In genomic region chr7:104978460-104978859, GRCh38 we compare ENCODE assay signal across 11 cellular contexts. TPM values are rescaled to one million over a fixed set of nuclear protein-coding genes. Genes with fewer than 3 reads are reported as not detected.
DNase-seq lines count a peak whose midpoint lies in the region; ATAC-seq, FAIRE-seq and TF ChIP-seq lines count a peak whose summit lies in the region.
"Had no signal": no experiment of that assay in that cellular context is flagged by ENCODE, and none has a peak within 500 bp of the region (broad histone marks: within the 10 kb centered on the region; RNA-seq: fewer than 3 reads in every experiment).

No MANE protein-coding gene starts in this region.

- no peaks in the 10 kb centered on the region for H4K20me1 ChIP-seq in keratinocyte (ENCODE audit: control insufficient read depth, extremely low read depth, insufficient read depth, low read length)
- H4K20me1 ChIP-seq in smooth muscle cell (ENCODE audit: low read depth), result peaks cover 48% of the 10 kb centered on the region
- H4K20me1 ChIP-seq in PC-9 (ENCODE audit: insufficient read depth), result peaks cover 6% of the 10 kb centered on the region; the same call in 1 of the 2 replicates

- peak overlapping the region; percentile 10 for H3K9ac ChIP-seq in keratinocyte (ENCODE audit: control insufficient read depth, extremely low read depth, insufficient read depth, low read length)
- H3K9ac ChIP-seq in smooth muscle cell (ENCODE audit: low read depth), result no peak overlapping the region

- H3K4me1 ChIP-seq in HEK293 (ENCODE audit: control insufficient read depth, insufficient read depth, low read length) (peaks cover 36% of the 10 kb centered on the region), keratinocyte (ENCODE audit: control insufficient read depth, extremely low read depth, insufficient read depth, low read length) (peaks cover 63% of the 10 kb centered on the region), smooth muscle cell (ENCODE audit: low read depth) (peaks cover 41% of the 10 kb centered on the region), PC-9 (replicated peaks; ENCODE audit: insufficient read depth) (peaks cover 11% of the 10 kb centered on the region; the same call in 1 of the 2 replicates)

- H3F3A ChIP-seq in smooth muscle cell (ENCODE audit: low read depth) (peaks cover 19% of the 10 kb centered on the region), PC-9 (ENCODE audit: insufficient read depth, low read depth) (peaks cover 13% of the 10 kb centered on the region)

- no peak overlapping the region for H3K27ac ChIP-seq in HEK293 (ENCODE audit: extremely low read depth, low read depth, low read length)
- H3K27ac ChIP-seq in cingulate gyrus (ENCODE audit: low read depth, low read length), result peak overlapping the region; percentile 88
- peak overlapping the region; percentile 87 for H3K27ac ChIP-seq in keratinocyte (ENCODE audit: control insufficient read depth, insufficient read depth, low read length)
- H3K27ac ChIP-seq in smooth muscle cell (ENCODE audit: low read depth), result peak overlapping the region; percentile 84
- H3K27ac ChIP-seq in PC-9, result no peak overlapping the region

- no peak for FAIRE-seq in keratinocyte (lab: Jason Lieb, UNC)
- FAIRE-seq: GM12892 had no signal

- intact Hi-C loops in PC-9 (cut with micrococcal nuclease; ENCODE audit: unreplicated experiment), result no loop called here

- no peaks in the 10 kb centered on the region for H3K9me1 ChIP-seq in keratinocyte (ENCODE audit: control insufficient read depth, extremely low read depth, insufficient read depth, low read length)

- no peaks in the 10 kb centered on the region for H3K27me3 ChIP-seq in keratinocyte (ENCODE audit: control insufficient read depth, extremely low read depth, insufficient read depth, low read length)
- no peaks in the 10 kb centered on the region for H3K27me3 ChIP-seq in smooth muscle cell (ENCODE audit: low read depth)
- no peaks in the 10 kb centered on the region for H3K27me3 ChIP-seq in PC-9 (ENCODE audit: insufficient read depth, low read depth)

- H3K9me2 ChIP-seq in PC-9 (ENCODE audit: insufficient read depth), result no peaks in the 10 kb centered on the region

- ATAC-seq in GM21526 (IDR thresholded peaks at IDR 0.05; ENCODE audit: low FRiP score, unreplicated experiment) (no peak), HG02763 (IDR thresholded peaks at IDR 0.05; ENCODE audit: unreplicated experiment) (no peak)

- H3K36me3 ChIP-seq in HEK293 (ENCODE audit: control insufficient read depth in 2 of 2, insufficient read depth in 1 of 2, low read length in 2 of 2) (peaks cover 0 to 6% of the 10 kb centered on the region in 2 experiments; a peak in 1 of 3 replicates), keratinocyte (ENCODE audit: control insufficient read depth in 2 of 2, extremely low read depth in 1 of 2, insufficient read depth in 2 of 2, low read length in 2 of 2) (no peaks in the 10 kb centered on the region), smooth muscle cell (ENCODE audit: low read depth) (no peaks in the 10 kb centered on the region), PC-9 (ENCODE audit: low read depth) (no peaks in the 10 kb centered on the region)

- WGBS in smooth muscle cell (ENCODE audit: low lambda C conversion rate), result 0% methylated on average over 1 of the region's 1 CpG

- no peak overlapping the region for H2AFZ ChIP-seq in keratinocyte (ENCODE audit: control insufficient read depth, low read length)
- H2AFZ ChIP-seq in smooth muscle cell (ENCODE audit: low read depth), result no peak overlapping the region
- H2AFZ ChIP-seq in PC-9, result no peak overlapping the region

- H3K4me2 ChIP-seq in keratinocyte (ENCODE audit: control insufficient read depth, extremely low read depth, insufficient read depth, low read depth, low read length) (no peak overlapping the region), smooth muscle cell (peak overlapping the region; percentile 73), PC-9 (no peak overlapping the region)

- H3K9me3 ChIP-seq in HEK293 (ENCODE audit: control insufficient read depth, insufficient read depth, low read depth, low read length) (no peaks in the 10 kb centered on the region), keratinocyte (ENCODE audit: control insufficient read depth, low read depth, low read length) (no peaks in the 10 kb centered on the region), smooth muscle cell (replicated peaks; ENCODE audit: low read depth) (no peaks in the 10 kb centered on the region), PC-9 (ENCODE audit: insufficient read depth, low read depth) (no peaks in the 10 kb centered on the region)
- H3K9me3 ChIP-seq: Caco-2 had no signal

- H3K79me2 ChIP-seq in keratinocyte (ENCODE audit: control insufficient read depth, insufficient read depth, low read length) (peaks cover 13% of the 10 kb centered on the region), smooth muscle cell (ENCODE audit: low read depth) (peaks cover 26% of the 10 kb centered on the region), PC-9 (ENCODE audit: low read depth) (peaks cover 18% of the 10 kb centered on the region)

- DNase-seq in keratinocyte (ENCODE audit: low read depth, low spot score) (no peak), smooth muscle cell (lab: John Stamatoyannopoulos, UW; ENCODE audit: unreplicated experiment) (no peak), PC-9 (no peak), iPS-NIHi11 (ENCODE audit: low spot score) (no peak)
- DNase-seq: Caco-2, T-helper 2 cell had no signal

- dilution Hi-C loops in keratinocyte (cut with MboI; ENCODE audit: extremely low pct_ligation_motif_present, low sequenced_read_pairs), result no loop called here

- H3K4me3 ChIP-seq in HEK293 (ENCODE audit: low read depth, low read length), result no peak overlapping the region
- H3K4me3 ChIP-seq in keratinocyte (ENCODE audit: control insufficient read depth in 2 of 3, extremely low read depth in 1 of 3, insufficient read depth in 2 of 3, low read depth in 1 of 3, low read length in 3 of 3), result no peak overlapping the region
- H3K4me3 ChIP-seq in smooth muscle cell, result no peak overlapping the region
- H3K4me3 ChIP-seq in PC-9, result no peak overlapping the region

- BruUV-seq in PC-9 (replicated peaks; lab: Mats Ljungman, UMichigan), result no TSS peak

- CTCF ChIA-PET in HEK293 (lab: Yijun Ruan, JAX) (interaction anchor here (0.7 to 2.0 kb wide), 3 partner anchors 57 to 1033 kb away, joined by 3 to 11 read pairs (median 3); no protein-coding TSS in a partner anchor), PC-9 (lab: Charles Lee) (interaction anchor here (0.6 kb wide), 1 partner anchor 296 kb away, joined by 4 read pairs; no protein-coding TSS in a partner anchor)

- TF ChIP-seq CTCF in HEK293 (tag by site-specific recombination; IDR thresholded peaks at IDR 0.05) (no peak), keratinocyte (optimal IDR thresholded peaks at IDR 0.05 in 1 of 3, IDR thresholded peaks at IDR 0.05 in 1 of 3, conservative IDR thresholded peaks at IDR 0.05 in 1 of 3; ENCODE audit: extremely low read depth in 1 of 3, insufficient read depth in 2 of 3, low read length in 3 of 3) (no peak), smooth muscle cell (IDR thresholded peaks at IDR 0.05; ENCODE audit: borderline replicate concordance, insufficient read depth, poor library complexity, severe bottlenecking) (no peak), PC-9 (conservative IDR thresholded peaks at IDR 0.05) (no peak)

- POLR2A ChIA-PET in HEK293 (lab: Yijun Ruan, JAX) (interaction anchor here (1.2 to 1.5 kb wide), 3 partner anchors 28 to 36 kb away, joined by 3 read pairs; no protein-coding TSS in a partner anchor), PC-9 (lab: Charles Lee; ENCODE audit: unreplicated experiment) (no interaction called here)

TF ChIP-seq in HEK293, 187 proteins besides CTCF, POLR2A, EP300 and RAD21:
- TF ChIP-seq ZNF112 (tag by site-specific recombination; IDR thresholded peaks at IDR 0.05), result no peak
- no peak for TF ChIP-seq ZNF362 (tag by site-specific recombination; IDR thresholded peaks at IDR 0.05)
- peak; percentile 64; the same call in 1 of the 2 replicates for TF ChIP-seq SCRT2 (tag by site-specific recombination; IDR thresholded peaks at IDR 0.05)
- TF ChIP-seq ZSCAN5A (tag by site-specific recombination; IDR thresholded peaks at IDR 0.05), result no peak
- no peak for TF ChIP-seq ZNF239 (tag by site-specific recombination; IDR thresholded peaks at IDR 0.05)
- no peak for TF ChIP-seq OVOL3 (tag by site-specific recombination; IDR thresholded peaks at IDR 0.05)
- no peak for TF ChIP-seq HOXC10 (CRISPR knock-in tag; IDR thresholded peaks at IDR 0.05)
- TF ChIP-seq OSR2 (tag by site-specific recombination; IDR thresholded peaks at IDR 0.05), result no peak
TF ChIP-seq in HEK293: peak in this region for 1.

RNA-seq across cellular contexts. Expression of gene KMT2E, which starts 35.5 kb away (rescaled TPM):
- polyA plus RNA-seq in keratinocyte (3.5 to 12.9 TPM (median 7.9 TPM) in 3 replicates), smooth muscle cell (88.1 and 106 TPM in 2 replicates)
- 78.4 TPM for polyA plus RNA-seq in keratinocyte (2011; ENCODE audit: low read depth)
- 7.6 and 7.7 TPM in 2 replicates for polyA plus RNA-seq in keratinocyte (2011; cell fraction: cytosol; rRNA removed)
- polyA plus RNA-seq in keratinocyte (2011; cell fraction: nucleus; rRNA removed), result 31.9 and 35.6 TPM in 2 replicates
- 21.5 and 27.1 TPM in 2 replicates for polyA plus RNA-seq in keratinocyte (2012; ENCODE audit: low replicate concordance)
- polyA minus RNA-seq in keratinocyte, result 36.9 to 48.3 TPM (median 41.4 TPM) in 3 replicates
- 10.4 TPM for polyA minus RNA-seq in keratinocyte (2011; cell fraction: cytosol; rRNA and poly(A)+ RNA removed)
- 39.3 and 68.7 TPM in 2 replicates for polyA minus RNA-seq in keratinocyte (2011; cell fraction: nucleus; rRNA and poly(A)+ RNA removed)
- total RNA-seq in smooth muscle cell (64.4 and 77.3 TPM in 2 replicates), PC-9 (2021) (58.6 and 68.1 TPM in 2 replicates)

Comparison
In these comparisons a context has a peak if more than half of its experiments do, and no peak if none do; other contexts are left out.
1. H3K27ac ChIP-seq: peak in cingulate gyrus (single experiment), keratinocyte (single experiment) and smooth muscle cell (single experiment); none in HEK293 (single experiment) and PC-9 (single experiment).